9 cellular contexts compared by ENCODE assay signal in genomic region chr12:65740506-65740872, GRCh38.
A peak's percentile ranks its signal among the peaks of the same experiment; 100 is the strongest.
DNase-seq lines count a peak whose midpoint lies in the region; TF ChIP-seq lines count a peak whose summit lies in the region.
"Had no signal": no experiment of that assay in that cellular context is flagged by ENCODE, and none has a peak within 500 bp of the region (broad histone marks: within the 10 kb centered on the region; RNA-seq: fewer than 3 reads in every experiment).

No MANE protein-coding gene starts in this region.

- H3K4me1 ChIP-seq in rectal smooth muscle tissue (ENCODE audit: control insufficient read depth, insufficient read depth, low read length): no peaks in the 10 kb centered on the region

- no peaks in the 10 kb centered on the region for H3K36me3 ChIP-seq in rectal smooth muscle tissue (ENCODE audit: control insufficient read depth, insufficient read depth, low read length)

- TF ChIP-seq CTCF in RWPE1 (conservative IDR thresholded peaks at IDR 0.05; ENCODE audit: low read depth) (no peak), epithelial cell of esophagus (IDR thresholded peaks at IDR 0.05; ENCODE audit: insufficient read depth, low read depth, low read length, missing control alignments) (no peak)

- CTCF ChIA-PET in RWPE1 (lab: Yijun Ruan, JAX): interaction anchor here (0.6 to 0.7 kb wide), 2 partner anchors 69 to 1170 kb away, joined by 3 read pairs; no protein-coding TSS in a partner anchor

- H3K4me3 ChIP-seq in epithelial cell of esophagus (ENCODE audit: low read length): peak overlapping the region; percentile 71
- H3K4me3 ChIP-seq in rectal smooth muscle tissue (ENCODE audit: low read length): peak overlapping the region; percentile 77

- no peaks in the 10 kb centered on the region for H3K27me3 ChIP-seq in rectal smooth muscle tissue (ENCODE audit: control insufficient read depth, insufficient read depth, low read length)

- H3K36me3 Mint-ChIP-seq in T-helper 1 cell treated with Interleukin-12 subunit alpha and Interleukin-12 subunit beta and Interleukin-4 antibody, amounts not matched to agents 30 μg/mL and 1 μg/mL, for 36 hours (ENCODE audit: low read depth): no peaks in the 10 kb centered on the region

- H3K4me3 Mint-ChIP-seq in T-helper 1 cell treated with Interleukin-12 subunit alpha and Interleukin-12 subunit beta and Interleukin-4 antibody, amounts not matched to agents 30 μg/mL and 1 μg/mL, for 36 hours: peak overlapping the region; percentile 60

- no peak overlapping the region for H3K9ac ChIP-seq in rectal smooth muscle tissue (ENCODE audit: low read length)

- peaks cover 48% of the 10 kb centered on the region for H3K27me3 Mint-ChIP-seq in T-helper 1 cell treated with Interleukin-12 subunit alpha and Interleukin-12 subunit beta and Interleukin-4 antibody, amounts not matched to agents 30 μg/mL and 1 μg/mL, for 36 hours (ENCODE audit: low read depth)

- DNase-seq in T-helper 1 cell: no peak
- no peak for DNase-seq in RWPE1 (ENCODE audit: low spot score)
- no peak for DNase-seq in epithelial cell of esophagus (ENCODE audit: low read depth)
- DNase-seq in dermis blood vessel endothelial cell: no peak
- DNase-seq in NCI-H1417 treated with DMSO at 0.1 percent for 48 hours (lab: John Stamatoyannopoulos, UW): no peak
- no peak for DNase-seq in stimulated activated CD4-positive, alpha-beta T cell treated with anti-CD3 and anti-CD28 coated beads, Interleukin-4, amount 100 ng/mL, for 4 hours
- DNase-seq: NCI-H2081 treated with DMSO at 0.1 percent for 48 hours had no signal

- peaks cover 9% of the 10 kb centered on the region for H3K4me1 Mint-ChIP-seq in T-helper 1 cell treated with Interleukin-12 subunit alpha and Interleukin-12 subunit beta and Interleukin-4 antibody, amounts not matched to agents 30 μg/mL and 1 μg/mL, for 36 hours (ENCODE audit: low read depth)

- no peaks in the 10 kb centered on the region for H3K9me3 Mint-ChIP-seq in T-helper 1 cell treated with Interleukin-12 subunit alpha and Interleukin-12 subunit beta and Interleukin-4 antibody, amounts not matched to agents 30 μg/mL and 1 μg/mL, for 36 hours

- POLR2A ChIA-PET in RWPE1 (lab: Yijun Ruan, JAX; ENCODE audit: low non-redundant PET): no interaction called here

- H3K27ac ChIP-seq in RWPE1 (peak overlapping the region; percentile 96), rectal smooth muscle tissue (ENCODE audit: low read depth, low read length) (no peak overlapping the region)

- H3K27ac Mint-ChIP-seq in T-helper 1 cell treated with Interleukin-12 subunit alpha and Interleukin-12 subunit beta and Interleukin-4 antibody, amounts not matched to agents 30 μg/mL and 1 μg/mL, for 36 hours: no peak overlapping the region
